Comparison of ENCODE assay signal across 16 cellular contexts in genomic region chr14:32298346-32298745, GRCh38. TPM values are rescaled to one million over a fixed set of nuclear protein-coding genes. Genes with fewer than 3 reads are reported as not detected.
DNase-seq lines count a peak whose midpoint lies in the region; ATAC-seq and TF ChIP-seq lines count a peak whose summit lies in the region.
"Had no signal": no experiment of that assay in that cellular context is flagged by ENCODE, and none has a peak within 500 bp of the region (broad histone marks: within the 10 kb centered on the region; RNA-seq: fewer than 3 reads in every experiment).

No MANE protein-coding gene starts in this region.

- H4K20me1 ChIP-seq in GM23248 (ENCODE audit: insufficient read depth) (no peaks in the 10 kb centered on the region), osteoblast (ENCODE audit: insufficient read depth, low read length) (no peaks in the 10 kb centered on the region)

- H3K4me2 ChIP-seq in GM23248 (ENCODE audit: unreplicated experiment), result no peak overlapping the region
- no peak overlapping the region for H3K4me2 ChIP-seq in osteoblast (ENCODE audit: insufficient read depth, low read length)

- H3K27ac ChIP-seq in GM23248 (no peak overlapping the region), osteoblast (ENCODE audit: low read depth, low read length) (no peak overlapping the region)

- H3K4me3 ChIP-seq in GM23248 (no peak overlapping the region), fibroblast of mammary gland (ENCODE audit: control insufficient read depth, low read depth, low read length) (no peak overlapping the region), osteoblast (ENCODE audit: insufficient read depth, low read length) (no peak overlapping the region)

- H3K9me3 ChIP-seq in GM23248 (ENCODE audit: low read depth), result no peaks in the 10 kb centered on the region
- no peaks in the 10 kb centered on the region for H3K9me3 ChIP-seq in osteoblast (ENCODE audit: low read depth, low read length)
- H3K9me3 ChIP-seq: Caco-2 had no signal

- H3K9ac ChIP-seq in GM23248, result no peak overlapping the region

- H3K9me2 ChIP-seq in GM23248 (ENCODE audit: insufficient read depth), result no peaks in the 10 kb centered on the region

- H2AFZ ChIP-seq in GM23248 (no peak overlapping the region), osteoblast (ENCODE audit: low read length) (peak overlapping the region; percentile 28)

- TF ChIP-seq CTCF in fibroblast of mammary gland (conservative IDR thresholded peaks at IDR 0.05; ENCODE audit: control insufficient read depth, insufficient read depth, low read depth, low read length), result no peak
- TF ChIP-seq CTCF in osteoblast (IDR thresholded peaks at IDR 0.05; ENCODE audit: extremely low read depth, low read depth, low read length), result no peak

- no peaks in the 10 kb centered on the region for H3K4me1 ChIP-seq in GM23248 (ENCODE audit: insufficient read depth)
- H3K4me1 ChIP-seq in osteoblast (ENCODE audit: insufficient read depth, low read length), result no peaks in the 10 kb centered on the region
- H3K4me1 ChIP-seq: Caco-2 had no signal

- no peaks in the 10 kb centered on the region for H3K27me3 ChIP-seq in GM23248 (replicated peaks; ENCODE audit: insufficient read depth)
- H3K27me3 ChIP-seq in osteoblast (ENCODE audit: insufficient read depth, low read length), result no peaks in the 10 kb centered on the region

- in situ Hi-C loops in GM23248 (cut with MboI), result no loop called here

- DNase-seq in AG20443 (ENCODE audit: low spot score) (peak; percentile 10), GM23248 (peak; percentile 19), fibroblast of mammary gland (ENCODE audit: low read depth) (peak; percentile 1), osteoblast (ENCODE audit: insufficient read length, low spot score, missing footprints) (no peak), cortex of kidney (lab: John Stamatoyannopoulos, UW) (no peak), sciatic nerve (ENCODE audit: low spot score) (no peak)
- DNase-seq: Caco-2; CD4-positive, alpha-beta T cell; KBM-7; MV-4-11; NCI-H1694 treated with DMSO at 0.1 percent for 48 hours; NCI-H774; SW 1271 had no signal

- no peaks in the 10 kb centered on the region for H3F3A ChIP-seq in GM23248 (ENCODE audit: insufficient read depth)

- H3K79me2 ChIP-seq in GM23248 (ENCODE audit: insufficient read depth) (no peaks in the 10 kb centered on the region), osteoblast (ENCODE audit: insufficient read depth, low read length) (no peaks in the 10 kb centered on the region)

- H3K36me3 ChIP-seq in GM23248 (ENCODE audit: low read depth) (no peaks in the 10 kb centered on the region), osteoblast (ENCODE audit: insufficient read depth, low read length) (no peaks in the 10 kb centered on the region)

- no peak for ATAC-seq in GM18520 (IDR thresholded peaks at IDR 0.05; ENCODE audit: unreplicated experiment)
- no peak for ATAC-seq in sciatic nerve
- ATAC-seq: HepG2, Panc1 had no signal

- 66 to 69% methylated on average over 3 of the region's 3 CpGs for WGBS in GM23248 (ENCODE audit: low coverage in 1 of 2, low lambda C conversion rate in 2 of 2, missing lambda C conversion rate in 2 of 2), 2 experiments

- intact Hi-C loops in sciatic nerve (cut with DNase I), result no loop called here

RNA-seq across cellular contexts. Expression of gene AKAP6, which starts 30.8 kb away (rescaled TPM):
- total RNA-seq in GM23248 (2014; rRNA removed; shearing (Covaris generic)), result 14.3 and 19.1 TPM in 2 replicates
- 4.0 and 4.8 TPM in 2 replicates for polyA plus RNA-seq in GM23248 (2016; fragmentation: Nextera tagmentation; extraction: Ambion mirVana)
- 0.29 and 2.2 TPM in 2 replicates for total RNA-seq in osteoblast
- total RNA-seq in sciatic nerve, result 6.4 TPM

Comparison
In these comparisons a context has a peak if more than half of its experiments do, and no peak if none do; other contexts are left out.
1. DNase-seq: peak in AG20443 (single experiment), GM23248 (single experiment) and fibroblast of mammary gland (single experiment); none in osteoblast (single experiment), cortex of kidney (single experiment) and sciatic nerve (single experiment).